In the genomic region with DNA sequence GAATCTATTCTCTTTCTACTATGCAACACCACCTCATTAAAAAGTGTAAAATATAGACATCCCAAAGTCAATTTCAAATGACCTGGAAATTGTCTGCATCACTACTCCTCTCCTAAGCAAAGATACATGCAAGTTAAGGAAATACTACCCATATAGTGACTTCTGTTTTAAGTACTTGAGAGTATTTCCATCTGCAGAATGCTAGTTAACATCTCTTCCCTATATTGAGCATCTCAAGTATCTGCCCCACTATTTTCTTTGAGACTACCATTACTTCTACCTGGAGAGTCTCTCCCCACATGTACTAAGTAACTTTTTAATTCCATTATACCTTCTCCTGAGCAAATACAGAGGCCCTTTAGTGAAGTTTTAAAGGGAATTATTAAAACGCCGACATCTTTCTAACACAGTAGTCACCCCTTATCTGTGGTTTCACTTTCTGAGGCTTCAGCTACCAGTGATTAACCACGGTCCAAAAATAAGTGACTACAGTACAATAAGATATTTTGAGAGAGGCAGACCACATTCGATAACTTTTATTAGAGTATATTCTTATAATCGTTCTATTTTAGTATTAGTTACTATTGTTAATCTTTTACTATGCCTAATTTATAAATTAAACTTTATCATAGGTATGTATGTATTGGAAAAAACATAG, we compare ENCODE assay signal across 12 cellular contexts. TPM values are rescaled to one million over a fixed set of nuclear protein-coding genes. Genes with fewer than 3 reads are reported as not detected.
DNase-seq lines count a peak whose midpoint lies in the region; ATAC-seq and TF ChIP-seq lines count a peak whose summit lies in the region.
"Had no signal": no experiment of that assay in that cellular context is flagged by ENCODE, and none has a peak within 500 bp of the region (broad histone marks: within the 10 kb centered on the region; RNA-seq: fewer than 3 reads in every experiment).

No MANE protein-coding gene starts in this region.

- H3K36me3 Mint-ChIP-seq in Calu3 (ENCODE audit: insufficient read depth, unreplicated experiment), result peaks cover 17% of the 10 kb centered on the region

- intact Hi-C loops in Calu3 (cut with micrococcal nuclease; ENCODE audit: unreplicated experiment), result no loop called here

- CTCF ChIA-PET in Calu3 (lab: Charles Lee), result no interaction called here

- DNase-seq in erythroblast (lab: John Stamatoyannopoulos, UW) (peak; percentile 22 to 36), Calu3 (no peak), NCI-H748 treated with DMSO at 0.1 percent for 48 hours (lab: John Stamatoyannopoulos, UW) (no peak), middle frontal gyrus (ENCODE audit: extremely low spot score, low spot score) (no peak)
- DNase-seq: activated effector memory CD4-positive, alpha-beta T cell treated with Interleukin-2 at 50 U/mL for 16 hours; naive thymus-derived CD8-positive, alpha-beta T cell; NCI-H2029; PC-9; WERI-Rb-1 had no signal

- H3K4me3 Mint-ChIP-seq in Calu3 (ENCODE audit: low read depth, unreplicated experiment), result no peak overlapping the region

- no peak for TF ChIP-seq POLR2A in erythroblast (IDR thresholded peaks at IDR 0.05; ENCODE audit: low read length)

- H3K27me3 Mint-ChIP-seq in Calu3 (ENCODE audit: unreplicated experiment), result no peaks in the 10 kb centered on the region
- H3K27me3 Mint-ChIP-seq: naive thymus-derived CD8-positive, alpha-beta T cell had no signal

- BruUV-seq in Calu3 (replicated peaks; lab: Mats Ljungman, UMichigan), result no TSS peak

- peaks cover 4% of the 10 kb centered on the region for H3K4me1 Mint-ChIP-seq in Calu3 (ENCODE audit: low read depth, unreplicated experiment)

- H3K27ac Mint-ChIP-seq in Calu3 (ENCODE audit: unreplicated experiment), result no peak overlapping the region

- no peak for TF ChIP-seq CTCF in Calu3 (IDR thresholded peaks at IDR 0.05; ENCODE audit: unreplicated experiment)

- no peaks in the 10 kb centered on the region for H3K9me3 Mint-ChIP-seq in Calu3 (ENCODE audit: low read depth, unreplicated experiment)
- H3K9me3 Mint-ChIP-seq: naive thymus-derived CD8-positive, alpha-beta T cell had no signal

- ATAC-seq in GM18873 (IDR thresholded peaks at IDR 0.05; ENCODE audit: low FRiP score, unreplicated experiment), result peak; percentile 91
- ATAC-seq in GM21576 (IDR thresholded peaks at IDR 0.05; ENCODE audit: unreplicated experiment), result peak; percentile 93
- ATAC-seq in HG03108 (IDR thresholded peaks at IDR 0.05; ENCODE audit: unreplicated experiment), result peak; percentile 95
- ATAC-seq: naive thymus-derived CD8-positive, alpha-beta T cell had no signal

RNA-seq across cellular contexts. Expression of gene CWC22, which starts 21.8 kb away (rescaled TPM):
- total RNA-seq in Calu3 (2022), result 19.1 and 20.5 TPM in 2 replicates

Comparison
In these comparisons a context has a peak if more than half of its experiments do, and no peak if none do; other contexts are left out.
1. DNase-seq: peak in erythroblast (2 of 2); none in Calu3 (single experiment), NCI-H748 treated with DMSO at 0.1 percent for 48 hours (single experiment) and middle frontal gyrus (single experiment).
2. Peak in every context shown above with its lines, with median percentiles within 50 percentile points of each other: ATAC-seq.